21 cellular contexts compared by ENCODE assay signal in the genomic region with DNA sequence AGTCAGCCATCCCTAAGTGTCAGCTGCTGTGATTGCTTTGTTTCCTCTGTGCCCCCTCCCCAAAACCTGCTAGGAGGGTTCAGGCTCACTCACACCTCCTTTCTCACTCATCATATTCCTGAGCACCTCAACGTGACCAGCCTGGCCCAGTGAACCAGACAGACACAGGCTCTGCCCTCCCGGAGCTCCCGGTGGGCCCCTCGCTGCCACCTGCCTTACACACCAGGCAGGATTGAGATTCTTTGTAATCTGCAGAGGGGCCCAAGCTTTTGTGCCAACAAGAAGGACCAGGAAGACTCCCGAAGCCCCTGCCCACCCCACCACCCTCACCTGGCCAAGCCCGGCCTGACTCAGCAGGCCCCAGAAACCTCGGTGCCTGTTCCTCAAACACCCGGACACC.
"Had no signal": no experiment of that assay in that cellular context is flagged by ENCODE, and none has a peak within 500 bp of the region (broad histone marks: within the 10 kb centered on the region; RNA-seq: fewer than 3 reads in every experiment).

No MANE protein-coding gene starts in this region.

- H3K27me3 ChIP-seq: right atrium auricular region, thyroid gland had no signal

- H3K9ac ChIP-seq: parathyroid adenoma had no signal

- H3K9me3 ChIP-seq: colonic mucosa, neutrophil, prostate gland, right atrium auricular region, thyroid gland had no signal

- H3K36me3 ChIP-seq: colonic mucosa, neutrophil, prostate gland, right atrium auricular region, stomach, thyroid gland had no signal

- ATAC-seq: sciatic nerve; stimulated activated effector memory CD8-positive, alpha-beta T cell treated with anti-CD3 and anti-CD28 coated beads, Interleukin-12 subunit alpha, Interleukin-12 subunit beta, amount 100 ng/mL, for 72 hours had no signal

- H3K27ac ChIP-seq: colonic mucosa, neutrophil, parathyroid adenoma, prostate gland, right atrium auricular region, stomach had no signal

- H3K4me3 ChIP-seq: colonic mucosa, mucosa of descending colon, prostate gland, right atrium auricular region, stomach, thyroid gland had no signal

- H3K4me1 ChIP-seq: colonic mucosa, parathyroid adenoma, prostate gland, right atrium auricular region had no signal

- DNase-seq: colonic mucosa; effector memory CD4-positive, alpha-beta T cell; erythroblast; hypothalamus; immature natural killer cell; islet precursor cell; mesenchymal stem cell; mucosa of descending colon; naive B cell; stimulated activated CD4-positive, alpha-beta T cell treated with anti-CD3 and anti-CD28 coated beads, Interleukin-2, amount 100 ng/mL, for 24 hours; stimulated activated CD4-positive, alpha-beta T cell treated with anti-CD3 and anti-CD28 coated beads, Interleukin-4, amount 100 ng/mL, for 24 hours; stimulated activated naive CD4-positive, alpha-beta T cell treated with Interleukin-2 at 50 U/mL for 16 hours; trophoblast cell had no signal
